8 cellular contexts compared by ENCODE assay signal in the genomic region with DNA sequence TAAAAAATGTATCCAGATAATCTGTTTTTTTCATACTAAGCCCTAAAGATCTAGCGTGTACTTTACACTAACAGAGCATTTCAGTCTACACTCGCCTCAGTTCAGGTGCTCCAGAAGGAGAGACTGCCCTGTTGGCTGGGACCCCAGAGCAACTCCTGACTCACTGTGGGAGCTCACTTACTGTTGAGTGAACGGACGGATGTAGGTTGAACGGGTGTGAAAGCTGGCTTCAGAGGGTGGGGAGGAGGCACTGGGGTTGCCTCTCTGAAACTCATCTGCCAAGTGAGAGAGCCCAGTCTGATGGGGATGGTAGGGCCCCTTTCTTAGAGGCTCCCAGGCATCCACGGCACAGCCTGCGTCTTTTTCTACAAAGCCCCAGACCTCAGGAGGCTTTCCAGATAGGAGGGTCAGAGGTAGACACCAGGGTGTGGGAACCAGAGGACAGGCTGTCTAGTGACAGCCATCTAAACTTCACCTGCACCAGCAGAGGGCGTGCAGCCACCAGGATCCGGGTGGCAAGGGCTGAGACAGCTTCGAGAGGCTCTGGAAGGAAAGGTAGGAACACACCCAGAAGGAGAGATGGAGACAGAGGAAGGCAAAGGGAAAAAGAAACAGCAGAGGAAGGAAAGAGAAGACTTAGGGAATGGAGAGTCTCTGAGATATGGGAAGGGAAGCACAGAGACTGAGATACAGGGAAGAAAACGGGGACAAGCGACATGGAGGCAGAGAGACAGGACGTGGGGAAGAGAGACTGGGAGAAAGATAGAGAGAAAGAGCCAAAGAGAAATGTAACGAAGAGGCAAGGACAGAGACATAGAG.
DNase-seq lines count a peak whose midpoint lies in the region; ATAC-seq, FAIRE-seq and TF ChIP-seq lines count a peak whose summit lies in the region.

No MANE protein-coding gene starts in this region.

- peak; percentile 90 for DNase-seq in H54 (ENCODE audit: insufficient read length, low spot score)
- peak; percentile 66 for DNase-seq in NCI-H345 (lab: John Stamatoyannopoulos, UW)
- peak; percentile 73 to 79 for DNase-seq in cardiac fibroblast (ENCODE audit: low read depth in 2 of 2)
- peak; percentile 62 for DNase-seq in kidney glomerular epithelial cell (lab: John Stamatoyannopoulos, UW)
- peak; percentile 76 to 77 for DNase-seq in stimulated activated CD4-positive, alpha-beta T cell treated with anti-CD3 and anti-CD28 coated beads, Interleukin-2, amount 100 ng/mL, for 48 hours

- H3K27ac ChIP-seq in C4-2B: no peak overlapping the region

- H3K4me3 ChIP-seq in cardiac fibroblast (replicated peaks in 1 of 2; ENCODE audit: low read depth in 2 of 2, low read length in 2 of 2): no peak overlapping the region

- peak; percentile 92 for ATAC-seq in activated CD4-positive, CD25-positive, alpha-beta regulatory T cell treated with anti-CD3 and anti-CD28 coated beads, Interleukin-2, amount 50 U/mL, for 24 hours
- ATAC-seq in HG02798 (IDR thresholded peaks at IDR 0.05; ENCODE audit: poor library complexity, unreplicated experiment): no peak

- FAIRE-seq in H54 (lab: Jason Lieb, UNC): peak; percentile 77

- peak; percentile 96 for TF ChIP-seq CTCF in C4-2B (conservative IDR thresholded peaks at IDR 0.05)
- TF ChIP-seq CTCF in cardiac fibroblast (IDR thresholded peaks at IDR 0.05; ENCODE audit: low read depth, low read length): peak; percentile 84

- no peak for TF ChIP-seq POLR2A in H54 (IDR thresholded peaks at IDR 0.05; ENCODE audit: low read depth, low read length)
